Comparison of ENCODE assay signal across 1 cellular context in genomic region chr5:56145511-56145910, GRCh38.
TF ChIP-seq lines count a peak whose summit lies in the region.

No MANE protein-coding gene starts in this region.

TF ChIP-seq in GM23338, 12 proteins besides CTCF, POLR2A, EP300 and RAD21 (continued from another document):
- TF ChIP-seq ZNF462 (CRISPR knock-in tag; IDR thresholded peaks at IDR 0.05): no peak
- no peak for TF ChIP-seq CREB1 (CRISPR knock-in tag; IDR thresholded peaks at IDR 0.05; ENCODE audit: low read depth)
- no peak for TF ChIP-seq ETS1 (IDR thresholded peaks at IDR 0.05)
- TF ChIP-seq POLR2AphosphoS5 (IDR thresholded peaks at IDR 0.05; ENCODE audit: low read depth): no peak
- no peak for TF ChIP-seq ZNF331 (CRISPR knock-in tag; IDR thresholded peaks at IDR 0.05; ENCODE audit: low read depth)
- TF ChIP-seq EZH2 (IDR thresholded peaks at IDR 0.05; ENCODE audit: low read depth, unreplicated experiment): no peak
- no peak for TF ChIP-seq ZNF114 (CRISPR knock-in tag; IDR thresholded peaks at IDR 0.05)
- no peak for TF ChIP-seq JUNB (IDR thresholded peaks at IDR 0.05; ENCODE audit: unreplicated experiment)
- no peak for TF ChIP-seq EZH2phosphoT487 (IDR thresholded peaks at IDR 0.05; ENCODE audit: unreplicated experiment)
- no peak for TF ChIP-seq STAT1 (IDR thresholded peaks at IDR 0.05; ENCODE audit: unreplicated experiment)
